In the genomic region with DNA sequence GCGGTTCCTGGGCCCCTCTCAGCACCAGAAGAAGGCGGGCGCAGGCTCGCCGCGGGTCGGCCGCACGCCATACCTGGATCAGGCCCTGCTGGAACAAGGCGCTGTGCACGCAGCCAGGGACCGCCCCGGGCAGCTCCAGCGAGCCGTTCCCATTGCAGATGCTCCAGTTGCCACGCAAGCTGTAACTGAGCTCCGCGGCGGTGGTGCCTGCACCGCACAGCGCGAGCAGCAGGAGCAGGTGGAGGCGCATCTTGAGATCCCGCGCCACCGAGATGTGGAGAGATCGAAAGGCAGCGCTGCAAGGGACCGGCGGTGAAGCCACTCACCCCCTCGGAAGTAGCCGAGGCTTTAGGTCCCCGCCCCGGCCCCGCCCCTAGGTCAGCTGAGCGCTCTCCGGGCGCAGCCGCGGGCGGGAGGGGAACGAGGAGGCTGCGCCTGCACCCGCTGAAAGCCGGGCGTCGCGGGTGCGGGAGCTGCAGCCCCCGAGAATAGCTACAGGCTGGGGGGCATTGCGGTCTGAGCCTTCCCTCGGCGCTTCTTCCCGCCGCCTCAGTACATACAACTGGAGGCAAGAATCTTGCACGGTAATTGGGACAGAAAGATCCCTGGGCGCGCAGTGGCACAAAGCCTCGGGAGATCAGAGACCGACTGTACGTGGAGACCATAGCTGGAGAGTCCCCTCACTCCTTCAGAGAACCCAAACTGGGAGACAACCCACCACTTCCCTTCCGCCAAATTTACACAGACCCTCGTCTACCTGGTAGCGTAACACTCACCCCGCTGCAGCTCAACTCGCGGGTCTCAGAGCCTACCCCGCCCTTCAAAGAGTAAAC, we compare ENCODE assay signal across 1 cellular context.
TF ChIP-seq lines count a peak whose summit lies in the region.

A gene (minus strand): TSS at position 324 of the 833 bp plus-strand sequence. CDS start 74 bp downstream, at position 250.

TF ChIP-seq in K562, 482 proteins besides CTCF, POLR2A, EP300 and RAD21 (continued from another document and continues in another):
- TF ChIP-seq U2AF2 (optimal IDR thresholded peaks at IDR 0.05; ENCODE audit: low read depth, low read length), result no peak
- TF ChIP-seq ZNF239 (CRISPR knock-in tag; IDR thresholded peaks at IDR 0.05), result no peak
- no peak for TF ChIP-seq TCF7L2 (IDR thresholded peaks at IDR 0.05; ENCODE audit: low read depth, low read length)
- no peak for TF ChIP-seq ZNF445 (CRISPR knock-in tag; IDR thresholded peaks at IDR 0.05; ENCODE audit: low read depth)
- no peak for TF ChIP-seq ZNF217 (CRISPR knock-in tag; IDR thresholded peaks at IDR 0.05)
- TF ChIP-seq WHSC1 (IDR thresholded peaks at IDR 0.05; ENCODE audit: low read length), result no peak
- no peak for TF ChIP-seq ZNF586 (CRISPR knock-in tag; conservative IDR thresholded peaks at IDR 0.05)
- TF ChIP-seq, protein P1, sequence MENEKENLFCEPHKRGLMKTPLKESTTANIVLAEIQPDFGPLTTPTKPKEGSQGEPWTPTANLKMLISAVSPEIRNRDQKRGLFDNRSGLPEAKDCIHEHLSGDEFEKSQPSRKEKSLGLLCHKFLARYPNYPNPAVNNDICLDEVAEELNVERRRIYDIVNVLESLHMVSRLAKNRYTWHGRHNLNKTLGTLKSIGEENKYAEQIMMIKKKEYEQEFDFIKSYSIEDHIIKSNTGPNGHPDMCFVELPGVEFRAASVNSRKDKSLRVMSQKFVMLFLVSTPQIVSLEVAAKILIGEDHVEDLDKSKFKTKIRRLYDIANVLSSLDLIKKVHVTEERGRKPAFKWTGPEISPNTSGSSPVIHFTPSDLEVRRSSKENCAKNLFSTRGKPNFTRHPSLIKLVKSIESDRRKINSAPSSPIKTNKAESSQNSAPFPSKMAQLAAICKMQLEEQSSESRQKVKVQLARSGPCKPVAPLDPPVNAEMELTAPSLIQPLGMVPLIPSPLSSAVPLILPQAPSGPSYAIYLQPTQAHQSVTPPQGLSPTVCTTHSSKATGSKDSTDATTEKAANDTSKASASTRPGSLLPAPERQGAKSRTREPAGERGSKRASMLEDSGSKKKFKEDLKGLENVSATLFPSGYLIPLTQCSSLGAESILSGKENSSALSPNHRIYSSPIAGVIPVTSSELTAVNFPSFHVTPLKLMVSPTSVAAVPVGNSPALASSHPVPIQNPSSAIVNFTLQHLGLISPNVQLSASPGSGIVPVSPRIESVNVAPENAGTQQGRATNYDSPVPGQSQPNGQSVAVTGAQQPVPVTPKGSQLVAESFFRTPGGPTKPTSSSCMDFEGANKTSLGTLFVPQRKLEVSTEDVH (IDR thresholded peaks at IDR 0.05; ENCODE audit: low read depth, partially characterized antibody), result no peak
- no peak for TF ChIP-seq ATF7 (IDR thresholded peaks at IDR 0.05)
- no peak for TF ChIP-seq ZFP36 (IDR thresholded peaks at IDR 0.05; ENCODE audit: low read depth, low read length, partially characterized antibody)
- no peak for TF ChIP-seq ZNF134 (CRISPR knock-in tag; conservative IDR thresholded peaks at IDR 0.05)
- TF ChIP-seq HSF4 (CRISPR knock-in tag; IDR thresholded peaks at IDR 0.05; ENCODE audit: borderline replicate concordance), result no peak
- TF ChIP-seq JUND (IDR thresholded peaks at IDR 0.05; ENCODE audit: borderline replicate concordance, low read depth, low read length), result peak; percentile 26
- no peak for TF ChIP-seq JUND (tag; IDR thresholded peaks at IDR 0.05; ENCODE audit: borderline replicate concordance, low read depth, low read length)
- no peak for TF ChIP-seq BRCA1 (IDR thresholded peaks at IDR 0.05)
- no peak for TF ChIP-seq BRCA1 (CRISPR knock-in tag; IDR thresholded peaks at IDR 0.05)
- no peak for TF ChIP-seq ZNF384 (IDR thresholded peaks at IDR 0.05; ENCODE audit: low read depth, low read length)
- TF ChIP-seq, protein P2, sequence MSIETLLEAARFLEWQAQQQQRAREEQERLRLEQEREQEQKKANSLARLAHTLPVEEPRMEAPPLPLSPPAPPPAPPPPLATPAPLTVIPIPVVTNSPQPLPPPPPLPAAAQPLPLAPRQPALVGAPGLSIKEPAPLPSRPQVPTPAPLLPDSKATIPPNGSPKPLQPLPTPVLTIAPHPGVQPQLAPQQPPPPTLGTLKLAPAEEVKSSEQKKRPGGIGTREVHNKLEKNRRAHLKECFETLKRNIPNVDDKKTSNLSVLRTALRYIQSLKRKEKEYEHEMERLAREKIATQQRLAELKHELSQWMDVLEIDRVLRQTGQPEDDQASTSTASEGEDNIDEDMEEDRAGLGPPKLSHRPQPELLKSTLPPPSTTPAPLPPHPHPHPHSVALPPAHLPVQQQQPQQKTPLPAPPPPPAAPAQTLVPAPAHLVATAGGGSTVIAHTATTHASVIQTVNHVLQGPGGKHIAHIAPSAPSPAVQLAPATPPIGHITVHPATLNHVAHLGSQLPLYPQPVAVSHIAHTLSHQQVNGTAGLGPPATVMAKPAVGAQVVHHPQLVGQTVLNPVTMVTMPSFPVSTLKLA (conservative IDR thresholded peaks at IDR 0.05), result peak; percentile 31 to 71; a peak in 3 of 4 replicates
- TF ChIP-seq ZNF253 (CRISPR knock-in tag; conservative IDR thresholded peaks at IDR 0.05), result no peak
- TF ChIP-seq TFAM (CRISPR knock-in tag; conservative IDR thresholded peaks at IDR 0.05), result no peak
- no peak for TF ChIP-seq NEUROD1 (IDR thresholded peaks at IDR 0.05; ENCODE audit: borderline replicate concordance, low read depth, low read length, partially characterized antibody)
- TF ChIP-seq SIX5 (IDR thresholded peaks at IDR 0.05; ENCODE audit: borderline replicate concordance in 1 of 2, insufficient read depth in 1 of 2, low read depth in 1 of 2, low read length in 2 of 2), result no peak
- TF ChIP-seq, protein P3, sequence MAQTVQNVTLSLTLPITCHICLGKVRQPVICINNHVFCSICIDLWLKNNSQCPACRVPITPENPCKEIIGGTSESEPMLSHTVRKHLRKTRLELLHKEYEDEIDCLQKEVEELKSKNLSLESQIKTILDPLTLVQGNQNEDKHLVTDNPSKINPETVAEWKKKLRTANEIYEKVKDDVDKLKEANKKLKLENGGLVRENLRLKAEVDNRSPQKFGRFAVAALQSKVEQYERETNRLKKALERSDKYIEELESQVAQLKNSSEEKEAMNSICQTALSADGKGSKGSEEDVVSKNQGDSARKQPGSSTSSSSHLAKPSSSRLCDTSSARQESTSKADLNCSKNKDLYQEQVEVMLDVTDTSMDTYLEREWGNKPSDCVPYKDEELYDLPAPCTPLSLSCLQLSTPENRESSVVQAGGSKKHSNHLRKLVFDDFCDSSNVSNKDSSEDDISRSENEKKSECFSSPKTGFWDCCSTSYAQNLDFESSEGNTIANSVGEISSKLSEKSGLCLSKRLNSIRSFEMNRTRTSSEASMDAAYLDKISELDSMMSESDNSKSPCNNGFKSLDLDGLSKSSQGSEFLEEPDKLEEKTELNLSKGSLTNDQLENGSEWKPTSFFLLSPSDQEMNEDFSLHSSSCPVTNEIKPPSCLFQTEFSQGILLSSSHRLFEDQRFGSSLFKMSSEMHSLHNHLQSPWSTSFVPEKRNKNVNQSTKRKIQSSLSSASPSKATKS (CRISPR knock-in tag; IDR thresholded peaks at IDR 0.05), result no peak
- TF ChIP-seq, protein P4, sequence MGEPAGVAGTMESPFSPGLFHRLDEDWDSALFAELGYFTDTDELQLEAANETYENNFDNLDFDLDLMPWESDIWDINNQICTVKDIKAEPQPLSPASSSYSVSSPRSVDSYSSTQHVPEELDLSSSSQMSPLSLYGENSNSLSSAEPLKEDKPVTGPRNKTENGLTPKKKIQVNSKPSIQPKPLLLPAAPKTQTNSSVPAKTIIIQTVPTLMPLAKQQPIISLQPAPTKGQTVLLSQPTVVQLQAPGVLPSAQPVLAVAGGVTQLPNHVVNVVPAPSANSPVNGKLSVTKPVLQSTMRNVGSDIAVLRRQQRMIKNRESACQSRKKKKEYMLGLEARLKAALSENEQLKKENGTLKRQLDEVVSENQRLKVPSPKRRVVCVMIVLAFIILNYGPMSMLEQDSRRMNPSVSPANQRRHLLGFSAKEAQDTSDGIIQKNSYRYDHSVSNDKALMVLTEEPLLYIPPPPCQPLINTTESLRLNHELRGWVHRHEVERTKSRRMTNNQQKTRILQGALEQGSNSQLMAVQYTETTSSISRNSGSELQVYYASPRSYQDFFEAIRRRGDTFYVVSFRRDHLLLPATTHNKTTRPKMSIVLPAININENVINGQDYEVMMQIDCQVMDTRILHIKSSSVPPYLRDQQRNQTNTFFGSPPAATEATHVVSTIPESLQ (CRISPR knock-in tag; IDR thresholded peaks at IDR 0.05), result peak; percentile 84; the same call in 1 of the 2 replicates
- no peak for TF ChIP-seq CBFA2T3 (IDR thresholded peaks at IDR 0.05)
- TF ChIP-seq, protein P5, sequence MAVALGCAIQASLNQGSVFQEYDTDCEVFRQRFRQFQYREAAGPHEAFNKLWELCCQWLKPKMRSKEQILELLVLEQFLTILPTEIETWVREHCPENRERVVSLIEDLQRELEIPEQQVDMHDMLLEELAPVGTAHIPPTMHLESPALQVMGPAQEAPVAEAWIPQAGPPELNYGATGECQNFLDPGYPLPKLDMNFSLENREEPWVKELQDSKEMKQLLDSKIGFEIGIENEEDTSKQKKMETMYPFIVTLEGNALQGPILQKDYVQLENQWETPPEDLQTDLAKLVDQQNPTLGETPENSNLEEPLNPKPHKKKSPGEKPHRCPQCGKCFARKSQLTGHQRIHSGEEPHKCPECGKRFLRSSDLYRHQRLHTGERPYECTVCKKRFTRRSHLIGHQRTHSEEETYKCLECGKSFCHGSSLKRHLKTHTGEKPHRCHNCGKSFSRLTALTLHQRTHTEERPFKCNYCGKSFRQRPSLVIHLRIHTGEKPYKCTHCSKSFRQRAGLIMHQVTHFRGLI (CRISPR knock-in tag; IDR thresholded peaks at IDR 0.05), result peak; percentile 58; the same call in 1 of the 2 replicates
- no peak for TF ChIP-seq ZNF121 (CRISPR knock-in tag; conservative IDR thresholded peaks at IDR 0.05)
- no peak for TF ChIP-seq TEAD2 (tag; IDR thresholded peaks at IDR 0.05)
- no peak for TF ChIP-seq ELF2 (CRISPR knock-in tag; IDR thresholded peaks at IDR 0.05)
- peak; percentile 81 for TF ChIP-seq BCOR (IDR thresholded peaks at IDR 0.05)
- TF ChIP-seq, protein P6, sequence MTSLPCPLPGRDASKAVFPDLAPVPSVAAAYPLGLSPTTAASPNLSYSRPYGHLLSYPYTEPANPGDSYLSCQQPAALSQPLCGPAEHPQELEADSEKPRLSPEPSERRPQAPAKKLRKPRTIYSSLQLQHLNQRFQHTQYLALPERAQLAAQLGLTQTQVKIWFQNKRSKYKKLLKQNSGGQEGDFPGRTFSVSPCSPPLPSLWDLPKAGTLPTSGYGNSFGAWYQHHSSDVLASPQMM (CRISPR knock-in tag; IDR thresholded peaks at IDR 0.05), result no peak
- peak; percentile 86 for TF ChIP-seq RBFOX2 (IDR thresholded peaks at IDR 0.05; ENCODE audit: low read depth, low read length)
- TF ChIP-seq BRD9 (IDR thresholded peaks at IDR 0.05; ENCODE audit: low read depth, partially characterized antibody), result no peak
- TF ChIP-seq, protein P7, sequence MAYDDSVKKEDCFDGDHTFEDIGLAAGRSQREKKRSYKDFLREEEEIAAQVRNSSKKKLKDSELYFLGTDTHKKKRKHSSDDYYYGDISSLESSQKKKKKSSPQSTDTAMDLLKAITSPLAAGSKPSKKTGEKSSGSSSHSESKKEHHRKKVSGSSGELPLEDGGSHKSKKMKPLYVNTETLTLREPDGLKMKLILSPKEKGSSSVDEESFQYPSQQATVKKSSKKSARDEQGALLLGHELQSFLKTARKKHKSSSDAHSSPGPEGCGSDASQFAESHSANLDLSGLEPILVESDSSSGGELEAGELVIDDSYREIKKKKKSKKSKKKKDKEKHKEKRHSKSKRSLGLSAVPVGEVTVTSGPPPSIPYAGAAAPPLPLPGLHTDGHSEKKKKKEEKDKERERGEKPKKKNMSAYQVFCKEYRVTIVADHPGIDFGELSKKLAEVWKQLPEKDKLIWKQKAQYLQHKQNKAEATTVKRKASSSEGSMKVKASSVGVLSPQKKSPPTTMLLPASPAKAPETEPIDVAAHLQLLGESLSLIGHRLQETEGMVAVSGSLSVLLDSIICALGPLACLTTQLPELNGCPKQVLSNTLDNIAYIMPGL (CRISPR knock-in tag; IDR thresholded peaks at IDR 0.05), result 0 out of 2 replicates have a peak, but pooled peaks have one; percentile 41
- TF ChIP-seq, protein P8, sequence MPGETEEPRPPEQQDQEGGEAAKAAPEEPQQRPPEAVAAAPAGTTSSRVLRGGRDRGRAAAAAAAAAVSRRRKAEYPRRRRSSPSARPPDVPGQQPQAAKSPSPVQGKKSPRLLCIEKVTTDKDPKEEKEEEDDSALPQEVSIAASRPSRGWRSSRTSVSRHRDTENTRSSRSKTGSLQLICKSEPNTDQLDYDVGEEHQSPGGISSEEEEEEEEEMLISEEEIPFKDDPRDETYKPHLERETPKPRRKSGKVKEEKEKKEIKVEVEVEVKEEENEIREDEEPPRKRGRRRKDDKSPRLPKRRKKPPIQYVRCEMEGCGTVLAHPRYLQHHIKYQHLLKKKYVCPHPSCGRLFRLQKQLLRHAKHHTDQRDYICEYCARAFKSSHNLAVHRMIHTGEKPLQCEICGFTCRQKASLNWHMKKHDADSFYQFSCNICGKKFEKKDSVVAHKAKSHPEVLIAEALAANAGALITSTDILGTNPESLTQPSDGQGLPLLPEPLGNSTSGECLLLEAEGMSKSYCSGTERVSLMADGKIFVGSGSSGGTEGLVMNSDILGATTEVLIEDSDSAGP (CRISPR knock-in tag; IDR thresholded peaks at IDR 0.05), result no peak
- no peak for TF ChIP-seq NR2C1 (IDR thresholded peaks at IDR 0.05)
- no peak for TF ChIP-seq NR2C1 (tag; IDR thresholded peaks at IDR 0.05)
- peak; percentile 29; the same call in 1 of the 2 replicates for TF ChIP-seq GATAD2A (IDR thresholded peaks at IDR 0.05)
- TF ChIP-seq MYNN (IDR thresholded peaks at IDR 0.05), result peak; percentile 24; the same call in 1 of the 2 replicates
- no peak for TF ChIP-seq MYNN (CRISPR knock-in tag; IDR thresholded peaks at IDR 0.05)
- TF ChIP-seq, protein P9, sequence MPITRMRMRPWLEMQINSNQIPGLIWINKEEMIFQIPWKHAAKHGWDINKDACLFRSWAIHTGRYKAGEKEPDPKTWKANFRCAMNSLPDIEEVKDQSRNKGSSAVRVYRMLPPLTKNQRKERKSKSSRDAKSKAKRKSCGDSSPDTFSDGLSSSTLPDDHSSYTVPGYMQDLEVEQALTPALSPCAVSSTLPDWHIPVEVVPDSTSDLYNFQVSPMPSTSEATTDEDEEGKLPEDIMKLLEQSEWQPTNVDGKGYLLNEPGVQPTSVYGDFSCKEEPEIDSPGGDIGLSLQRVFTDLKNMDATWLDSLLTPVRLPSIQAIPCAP (CRISPR knock-in tag; IDR thresholded peaks at IDR 0.05; ENCODE audit: borderline replicate concordance), result 0 out of 2 replicates have a peak, but pooled peaks have one; percentile 65
- peak; percentile 82 for TF ChIP-seq ZNF431 (CRISPR knock-in tag; IDR thresholded peaks at IDR 0.05)
- no peak for TF ChIP-seq BRD4 (IDR thresholded peaks at IDR 0.05)
- TF ChIP-seq HCFC1 (IDR thresholded peaks at IDR 0.05; ENCODE audit: low read depth, low read length), result peak; percentile 21; the same call in 1 of the 2 replicates
- no peak for TF ChIP-seq MED1 (CRISPR knock-in tag; IDR thresholded peaks at IDR 0.05; ENCODE audit: borderline replicate concordance)
- TF ChIP-seq TAL1 (IDR thresholded peaks at IDR 0.05), result no peak
- TF ChIP-seq, protein P10, sequence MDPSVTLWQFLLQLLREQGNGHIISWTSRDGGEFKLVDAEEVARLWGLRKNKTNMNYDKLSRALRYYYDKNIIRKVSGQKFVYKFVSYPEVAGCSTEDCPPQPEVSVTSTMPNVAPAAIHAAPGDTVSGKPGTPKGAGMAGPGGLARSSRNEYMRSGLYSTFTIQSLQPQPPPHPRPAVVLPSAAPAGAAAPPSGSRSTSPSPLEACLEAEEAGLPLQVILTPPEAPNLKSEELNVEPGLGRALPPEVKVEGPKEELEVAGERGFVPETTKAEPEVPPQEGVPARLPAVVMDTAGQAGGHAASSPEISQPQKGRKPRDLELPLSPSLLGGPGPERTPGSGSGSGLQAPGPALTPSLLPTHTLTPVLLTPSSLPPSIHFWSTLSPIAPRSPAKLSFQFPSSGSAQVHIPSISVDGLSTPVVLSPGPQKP (CRISPR knock-in tag; IDR thresholded peaks at IDR 0.05), result no peak
